In the genomic region with DNA sequence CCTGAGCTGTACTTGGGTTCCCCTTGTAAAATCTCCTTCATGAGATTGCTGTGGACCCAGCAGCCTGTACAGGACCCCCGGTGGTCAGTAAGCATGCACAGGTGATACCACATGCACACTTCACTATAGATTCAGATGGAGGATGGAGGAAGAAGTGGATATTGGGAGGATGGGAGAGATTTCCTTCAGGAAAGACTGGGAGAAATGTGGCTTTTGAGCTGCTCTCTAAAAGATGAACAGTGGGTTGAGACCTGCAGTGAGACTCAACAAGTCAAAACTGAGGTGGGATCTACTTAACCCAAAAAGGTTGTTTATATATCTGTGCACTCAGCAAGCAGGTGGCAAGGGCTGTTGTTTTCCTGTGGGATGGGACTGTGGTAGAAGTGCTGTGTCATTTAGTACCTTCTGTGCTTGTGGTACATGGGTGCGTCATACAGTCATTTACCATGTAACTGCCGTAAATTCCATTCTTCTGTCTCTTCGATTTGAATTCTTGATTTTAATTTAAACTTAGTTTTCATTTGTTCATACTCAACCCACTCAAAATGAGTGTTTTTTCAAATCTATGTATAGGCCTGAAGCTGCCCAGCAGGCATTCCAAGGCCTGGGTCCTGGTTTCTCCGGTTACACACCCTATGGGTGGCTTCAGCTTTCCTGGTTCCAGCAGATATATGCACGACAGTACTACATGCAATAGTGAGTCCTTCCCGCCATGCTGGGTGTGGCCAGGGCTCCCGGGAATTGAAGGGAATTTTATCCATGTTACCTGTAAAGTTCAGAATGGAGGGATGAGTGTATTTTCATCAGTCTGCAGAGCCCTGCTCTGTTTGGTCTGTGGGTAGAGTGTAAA, we compare ENCODE assay signal across 9 cellular contexts. TPM values are rescaled to one million over a fixed set of nuclear protein-coding genes. Genes with fewer than 3 reads are reported as not detected.
DNase-seq lines count a peak whose midpoint lies in the region; ATAC-seq, FAIRE-seq and TF ChIP-seq lines count a peak whose summit lies in the region.
"Had no signal": no experiment of that assay in that cellular context is flagged by ENCODE, and none has a peak within 500 bp of the region (broad histone marks: within the 10 kb centered on the region; RNA-seq: fewer than 3 reads in every experiment).

No MANE protein-coding gene starts in this region.

- ATAC-seq in HG02981 (IDR thresholded peaks at IDR 0.05; ENCODE audit: unreplicated experiment), result peak; percentile 50

- DNase-seq in GM12865 (ENCODE audit: low read depth) (peak; percentile 74), osteoblast (ENCODE audit: insufficient read length, low spot score, missing footprints) (no peak), superior temporal gyrus (ENCODE audit: extremely low spot score) (no peak), glomerular visceral epithelial cell (ENCODE audit: extremely low spot score) (no peak), RCC 7860 (ENCODE audit: low spot score) (no peak)
- peak; percentile 23 for DNase-seq in activated T-helper 9 cell treated with anti-CD3 and anti-CD28 coated beads, Interleukin-2, amount 50 U/mL, for 16 hours (ENCODE audit: low read depth)
- DNase-seq in effector CD8-positive, alpha-beta T cell (lab: John Stamatoyannopoulos, UW), result no peak
- DNase-seq: head of caudate nucleus had no signal

- peaks cover 67% of the 10 kb centered on the region for H4K20me1 ChIP-seq in osteoblast (ENCODE audit: insufficient read depth, low read length)

- H3K79me2 ChIP-seq in osteoblast (ENCODE audit: insufficient read depth, low read length), result peaks cover 34% of the 10 kb centered on the region

- no peaks in the 10 kb centered on the region for H3K27me3 ChIP-seq in osteoblast (ENCODE audit: insufficient read depth, low read length)

- no peak for TF ChIP-seq CTCF in GM12865 (IDR thresholded peaks at IDR 0.05; ENCODE audit: insufficient read depth, low read depth, low read length, missing control alignments)
- no peak for TF ChIP-seq CTCF in osteoblast (IDR thresholded peaks at IDR 0.05; ENCODE audit: extremely low read depth, low read depth, low read length)

- H3K36me3 ChIP-seq in osteoblast (ENCODE audit: insufficient read depth, low read length), result peaks cover 94% of the 10 kb centered on the region

- peaks cover 26% of the 10 kb centered on the region for H3K4me1 ChIP-seq in osteoblast (ENCODE audit: insufficient read depth, low read length)

- H2AFZ ChIP-seq in osteoblast (ENCODE audit: low read length), result no peak overlapping the region

- no peak for FAIRE-seq in RCC 7860 (lab: Jason Lieb, UNC)

- peak overlapping the region; percentile 1 for H3K27ac ChIP-seq in osteoblast (ENCODE audit: low read depth, low read length)

- H3K9me3 ChIP-seq in osteoblast (ENCODE audit: low read depth, low read length), result no peaks in the 10 kb centered on the region

- H3K4me2 ChIP-seq in osteoblast (ENCODE audit: insufficient read depth, low read length), result no peak overlapping the region

- H3K4me3 ChIP-seq in GM12865 (ENCODE audit: low read depth, low read length) (peak overlapping the region; percentile 12; the same call in 1 of the 2 replicates), osteoblast (ENCODE audit: insufficient read depth, low read length) (no peak overlapping the region)

RNA-seq across cellular contexts. Expression of gene HERPUD1, which starts 6.9 kb away (rescaled TPM):
- total RNA-seq in osteoblast, result 190 and 209 TPM in 2 replicates

RNA-seq across cellular contexts. Expression of gene CETP, which starts 22.9 kb away (rescaled TPM):
- not detected in 2 replicates for total RNA-seq in osteoblast

RNA-seq across cellular contexts. Expression of gene NLRC5, which starts 50.5 kb away (rescaled TPM):
- total RNA-seq in osteoblast, result 52.1 and 57.2 TPM in 2 replicates

Comparison
In these comparisons a context has a peak if more than half of its experiments do, and no peak if none do; other contexts are left out.
1. DNase-seq: peak in GM12865 (single experiment) and activated T-helper 9 cell treated with anti-CD3 and anti-CD28 coated beads, Interleukin-2, amount 50 U/mL, for 16 hours (single experiment); none in osteoblast (single experiment), superior temporal gyrus (single experiment), glomerular visceral epithelial cell (single experiment), RCC 7860 (single experiment) and effector CD8-positive, alpha-beta T cell (single experiment).